8 cellular contexts compared by ENCODE assay signal in the genomic region with DNA sequence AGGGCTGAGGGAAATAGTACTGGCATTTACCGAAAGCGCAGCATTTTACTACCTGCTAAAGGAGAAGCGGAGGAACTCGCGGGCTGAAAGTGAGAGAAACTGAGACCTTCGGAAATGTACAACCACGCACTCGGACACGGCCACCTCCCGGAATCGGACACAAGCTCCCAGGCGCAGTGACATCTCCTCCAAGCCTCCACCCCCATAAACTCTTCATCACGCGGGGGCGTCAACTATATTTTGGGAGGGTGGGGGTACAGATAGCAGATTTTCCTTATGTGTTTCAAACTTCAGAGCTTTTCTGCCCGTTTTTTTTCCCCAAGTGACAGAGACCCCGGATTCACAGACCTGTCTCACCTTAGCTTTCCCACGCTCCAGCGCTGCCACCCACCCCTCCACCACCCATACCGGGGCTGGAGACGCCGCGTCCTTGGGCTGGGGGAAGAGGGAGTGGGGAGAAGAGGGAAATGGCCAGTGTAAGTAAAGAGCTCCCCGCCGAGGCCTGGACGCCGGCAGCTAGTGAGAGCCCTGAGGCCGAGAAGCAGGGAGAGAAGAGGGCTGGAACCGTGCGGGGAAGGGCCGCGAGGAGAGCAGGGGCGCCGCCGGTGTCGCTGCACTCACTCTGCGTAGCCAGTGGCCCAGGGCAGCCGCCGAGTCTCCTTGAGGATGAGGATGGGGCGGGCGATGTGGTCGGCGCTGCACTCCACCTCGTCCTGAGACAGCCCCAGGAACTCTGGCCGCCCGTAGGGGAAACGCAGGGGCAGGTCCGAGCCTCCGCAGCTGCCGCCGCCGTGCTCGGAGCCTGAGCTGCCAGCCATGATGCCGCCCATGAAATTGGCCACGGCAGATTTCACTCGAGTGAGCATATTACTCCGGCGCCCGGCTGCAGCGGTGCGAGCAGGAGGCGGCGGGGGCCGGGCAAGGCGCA. TPM values are rescaled to one million over a fixed set of nuclear protein-coding genes. Genes with fewer than 3 reads are reported as not detected.
A peak's percentile ranks its signal among the peaks of the same experiment; 100 is the strongest.
DNase-seq lines count a peak whose midpoint lies in the region; ATAC-seq and TF ChIP-seq lines count a peak whose summit lies in the region.

No MANE protein-coding gene starts in this region.

- no peaks in the 10 kb centered on the region for H4K20me1 ChIP-seq in PC-9 (ENCODE audit: insufficient read depth)

- H3K79me2 ChIP-seq in PC-9 (ENCODE audit: low read depth): peaks cover 46% of the 10 kb centered on the region

- peaks cover 47% of the 10 kb centered on the region for H3K4me1 ChIP-seq in PC-9 (replicated peaks; ENCODE audit: insufficient read depth)

- DNase-seq in COR-L47 (lab: John Stamatoyannopoulos, UW) (peak; percentile 34), PC-9 (peak; percentile 39 to 40), cerebellar cortex (ENCODE audit: low spot score) (peak; percentile 50), left colon (peak; percentile 30 to 59), ureter (ENCODE audit: low spot score) (no peak)
- DNase-seq in stimulated activated naive CD8-positive, alpha-beta T cell treated with anti-CD3 and anti-CD28 coated beads, Interleukin-15, Interleukin-2, amounts not matched to agents 100 U/mL and 50 U/mL, for 24 hours: peak; percentile 17

- intact Hi-C loops in PC-9 (cut with micrococcal nuclease; ENCODE audit: unreplicated experiment) (loop anchor here (2.0 to 10.0 kb wide), 3 partner anchors 67 to 329 kb away; no protein-coding TSS in a partner anchor), left colon (cut with DNase I, micrococcal nuclease) (no loop called here)

- H3K36me3 ChIP-seq in PC-9 (ENCODE audit: low read depth): no peaks in the 10 kb centered on the region

- no TSS peak for BruUV-seq in PC-9 (replicated peaks; lab: Mats Ljungman, UMichigan)

- H3K9me2 ChIP-seq in PC-9 (ENCODE audit: insufficient read depth): no peaks in the 10 kb centered on the region

- no peak for TF ChIP-seq CTCF in PC-9 (conservative IDR thresholded peaks at IDR 0.05)

- H2AFZ ChIP-seq in PC-9: peak overlapping the region; percentile 94

- peak overlapping the region; percentile 32; the same call in 1 of the 2 replicates for H3K27ac ChIP-seq in PC-9

- peak overlapping the region; percentile 91 for H3K4me3 ChIP-seq in PC-9

- H3K27me3 ChIP-seq in PC-9 (ENCODE audit: insufficient read depth, low read depth): no peaks in the 10 kb centered on the region

- POLR2A ChIA-PET in PC-9 (lab: Charles Lee; ENCODE audit: unreplicated experiment): interaction anchor here (0.6 kb wide), 1 partner anchor 38 kb away, joined by 4 read pairs; no protein-coding TSS in a partner anchor

- peak; percentile 41 for ATAC-seq in GM19023 (IDR thresholded peaks at IDR 0.05; ENCODE audit: unreplicated experiment)
- peak; percentile 41 for ATAC-seq in HG03159 (IDR thresholded peaks at IDR 0.05; ENCODE audit: unreplicated experiment)
- peak; percentile 59 for ATAC-seq in left colon
- ATAC-seq in stimulated activated naive CD8-positive, alpha-beta T cell treated with anti-CD3 and anti-CD28 coated beads, Interleukin-15, Interleukin-2, amounts not matched to agents 100 U/mL and 50 U/mL, for 24 hours: peak; percentile 37

- peaks cover 16% of the 10 kb centered on the region; the same call in 1 of the 2 replicates for H3F3A ChIP-seq in PC-9 (ENCODE audit: insufficient read depth, low read depth)

- H3K4me2 ChIP-seq in PC-9: peak overlapping the region; percentile 94

- no peaks in the 10 kb centered on the region for H3K9me3 ChIP-seq in PC-9 (ENCODE audit: insufficient read depth, low read depth)

- CTCF ChIA-PET in PC-9 (lab: Charles Lee): interaction anchor here (1.5 to 1.9 kb wide), 2 partner anchors 121 to 135 kb away, joined by 4 to 6 read pairs; no protein-coding TSS in a partner anchor

RNA-seq across cellular contexts. Expression of a gene that starts 0.8 kb away (rescaled TPM):
- total RNA-seq in PC-9 (2021): 11.4 and 13.5 TPM in 2 replicates
- total RNA-seq in left colon: 1 to 10 TPM; 7.6 to 7.9 TPM
- total RNA-seq in ureter: 16.2 TPM
